39 cellular contexts compared by ENCODE assay signal in genomic region chr1:118157506-118157905, GRCh38. TPM values are rescaled to one million over a fixed set of nuclear protein-coding genes. Genes with fewer than 3 reads are reported as not detected.
"Had no signal": no experiment of that assay in that cellular context is flagged by ENCODE, and none has a peak within 500 bp of the region (broad histone marks: within the 10 kb centered on the region; RNA-seq: fewer than 3 reads in every experiment).

No MANE protein-coding gene starts in this region.

- DNase-seq: Karpas-422, Kasumi-1, MG63, MM.1S, MV-4-11, NCI-H1048, NCI-H1092, NCI-H1092 treated with DMSO at 0.1 percent for 48 hours, NCI-H1105, NCI-H1105 treated with DMSO at 0.1 percent for 48 hours, NCI-H1417, NCI-H1417 treated with DMSO at 0.1 percent for 48 hours, NCI-H1436, NCI-H1436 treated with DMSO at 0.1 percent for 48 hours, NCI-H146, NCI-H1694, NCI-H1694 treated with DMSO at 0.1 percent for 48 hours, NCI-H187, NCI-H187 treated with DMSO at 0.1 percent for 48 hours, NCI-H1930, NCI-H2029, NCI-H2029 treated with DMSO at 0.1 percent for 48 hours, NCI-H2081, NCI-H2081 treated with DMSO at 0.1 percent for 48 hours, NCI-H2107, NCI-H2171, NCI-H2171 treated with DMSO at 0.1 percent for 48 hours, NCI-H2227 treated with DMSO at 0.1 percent for 48 hours, NCI-H226, NCI-H345, NCI-H446, NCI-H446 treated with DMSO at 0.1 percent for 48 hours, NCI-H510A, NCI-H510A treated with DMSO at 0.1 percent for 48 hours, NCI-H524 had no signal

- H3K4me3 ChIP-seq: MG63 had no signal

- H3K9me3 ChIP-seq: MG63 had no signal

- H3K36me3 ChIP-seq: MG63 had no signal

- H3K27me3 ChIP-seq: MG63 had no signal

RNA-seq across cellular contexts. Expression of gene SPAG17, which starts 27.5 kb away (rescaled TPM):
- total RNA-seq: LHCN-M2, M059J, MCF 10A, NCI-H460 had no signal
